ENCODE assay signal across 9 cellular contexts in genomic region chr19:12647490-12648071, GRCh38. TPM values are rescaled to one million over a fixed set of nuclear protein-coding genes. Genes with fewer than 3 reads are reported as not detected.
DNase-seq lines count a peak whose midpoint lies in the region; ATAC-seq and TF ChIP-seq lines count a peak whose summit lies in the region.
"Had no signal": no experiment of that assay in that cellular context is flagged by ENCODE, and none has a peak within 500 bp of the region (broad histone marks: within the 10 kb centered on the region; RNA-seq: fewer than 3 reads in every experiment).

No MANE protein-coding gene starts in this region.

- 12% methylated on average over 31 of the region's 31 CpGs for WGBS in right cardiac atrium

- no peak overlapping the region for H3K9ac ChIP-seq in MM.1S (ENCODE audit: low read length)

- no peak overlapping the region for H3K4me3 Mint-ChIP-seq in activated CD8-positive, alpha-beta memory T cell treated with anti-CD3 and anti-CD28 coated beads, Interleukin-2, amount 10 ng/mL, durations not matched to agents 7 days and 5 days
- no peak overlapping the region for H3K4me3 Mint-ChIP-seq in activated T-cell treated with anti-CD3 and anti-CD28 coated beads, Interleukin-2, amount 50 U/mL, for 4 hours
- no peak overlapping the region for H3K4me3 Mint-ChIP-seq in activated T-helper 1 cell treated with anti-CD3 and anti-CD28 coated beads, Interleukin-12 subunit alpha, Interleukin-12 subunit beta, Interleukin-2, Interleukin-4 antibody, amounts not matched to agents 30 ng/mL and 10 ng/mL and 1 ng/mL, durations not matched to agents 14 hours and 24 hours and 36 hours

- H3K36me3 ChIP-seq in MM.1S (replicated peaks; ENCODE audit: insufficient read depth, low read length), result no peaks in the 10 kb centered on the region
- peaks cover 6% of the 10 kb centered on the region for H3K36me3 ChIP-seq in effector memory CD4-positive, alpha-beta T cell (ENCODE audit: control insufficient read depth, insufficient read depth, low read length)

- H3K4me3 ChIP-seq in right cardiac atrium (ENCODE audit: low read length), result peak overlapping the region; percentile 36
- H3K4me3 ChIP-seq in MM.1S (ENCODE audit: low read length), result no peak overlapping the region
- H3K4me3 ChIP-seq in effector memory CD4-positive, alpha-beta T cell (ENCODE audit: insufficient read depth, low read depth, low read length, poor library complexity, severe bottlenecking), result no peak overlapping the region
- H3K4me3 ChIP-seq: SJCRH30 had no signal

- peaks cover 28% of the 10 kb centered on the region for H3K36me3 Mint-ChIP-seq in activated CD8-positive, alpha-beta memory T cell treated with anti-CD3 and anti-CD28 coated beads, Interleukin-2, amount 10 ng/mL, durations not matched to agents 7 days and 5 days
- peaks cover 11% of the 10 kb centered on the region for H3K36me3 Mint-ChIP-seq in activated T-cell treated with anti-CD3 and anti-CD28 coated beads, Interleukin-2, amount 50 U/mL, for 4 hours (ENCODE audit: insufficient read depth)
- H3K36me3 Mint-ChIP-seq in activated T-helper 1 cell treated with anti-CD3 and anti-CD28 coated beads, Interleukin-12 subunit alpha, Interleukin-12 subunit beta, Interleukin-2, Interleukin-4 antibody, amounts not matched to agents 30 ng/mL and 10 ng/mL and 1 ng/mL, durations not matched to agents 14 hours and 24 hours and 36 hours (ENCODE audit: low read depth), result peaks cover 29% of the 10 kb centered on the region

- DNase-seq in activated CD8-positive, alpha-beta memory T cell treated with anti-CD3 and anti-CD28 coated beads, Interleukin-2, amount 10 ng/mL, durations not matched to agents 7 days and 5 days, result no peak
- no peak for DNase-seq in activated CD8-positive, alpha-beta memory T cell treated with anti-CD3 and anti-CD28 coated beads, Interleukin-2, amount 50 U/mL, for 4 hours
- no peak for DNase-seq in activated T-cell treated with anti-CD3 and anti-CD28 coated beads, Interleukin-2, amount 50 U/mL, for 4 hours
- DNase-seq in right cardiac atrium, result peak; percentile 78 to 89 (median 83)
- DNase-seq in stimulated activated CD4-positive, alpha-beta T cell treated with anti-CD3 and anti-CD28 coated beads, Interleukin-15, amount 100 ng/mL, for 24 hours, result peak; percentile 54
- DNase-seq in MM.1S, result no peak
- no peak for DNase-seq in activated T-helper 1 cell treated with anti-CD3 and anti-CD28 coated beads, Interleukin-12 subunit alpha, Interleukin-12 subunit beta, Interleukin-2, Interleukin-4 antibody, amounts not matched to agents 30 ng/mL and 10 ng/mL and 1 ng/mL, durations not matched to agents 14 hours and 24 hours and 36 hours (ENCODE audit: low spot score)
- no peak for DNase-seq in effector memory CD4-positive, alpha-beta T cell

- H3K9me3 ChIP-seq in right cardiac atrium (ENCODE audit: control insufficient read depth, low read length) (no peaks in the 10 kb centered on the region), MM.1S (replicated peaks; ENCODE audit: insufficient read depth, low read length) (no peaks in the 10 kb centered on the region)
- H3K9me3 ChIP-seq in effector memory CD4-positive, alpha-beta T cell (ENCODE audit: control insufficient read depth, low read length), result no peaks in the 10 kb centered on the region

- no peak overlapping the region for H2AFZ ChIP-seq in MM.1S (ENCODE audit: low read length)

- H3K9me2 ChIP-seq in MM.1S (replicated peaks; ENCODE audit: insufficient read depth, low read length), result no peaks in the 10 kb centered on the region

- TF ChIP-seq CTCF in MM.1S (IDR thresholded peaks at IDR 0.05; ENCODE audit: low read length), result no peak

- H3K27ac ChIP-seq in right cardiac atrium (ENCODE audit: low read length) (no peak overlapping the region), MM.1S (ENCODE audit: low read length) (no peak overlapping the region)
- no peak overlapping the region for H3K27ac ChIP-seq in effector memory CD4-positive, alpha-beta T cell (ENCODE audit: insufficient read depth, low read length, poor library complexity, severe bottlenecking)
- H3K27ac ChIP-seq: SJCRH30 had no signal

- H4K20me1 ChIP-seq in MM.1S (ENCODE audit: insufficient read depth, low read length), result no peaks in the 10 kb centered on the region

- peak; percentile 71 for ATAC-seq in activated CD8-positive, alpha-beta memory T cell treated with anti-CD3 and anti-CD28 coated beads, Interleukin-2, amount 10 ng/mL, durations not matched to agents 7 days and 5 days
- peak; percentile 83 to 86 for ATAC-seq in activated T-cell treated with anti-CD3 and anti-CD28 coated beads, Interleukin-2, amount 50 U/mL, for 4 hours
- peak; percentile 87 to 95 for ATAC-seq in right cardiac atrium

- no peak overlapping the region for H3K27ac Mint-ChIP-seq in activated CD8-positive, alpha-beta memory T cell treated with anti-CD3 and anti-CD28 coated beads, Interleukin-2, amount 10 ng/mL, durations not matched to agents 7 days and 5 days
- H3K27ac Mint-ChIP-seq in activated T-helper 1 cell treated with anti-CD3 and anti-CD28 coated beads, Interleukin-12 subunit alpha, Interleukin-12 subunit beta, Interleukin-2, Interleukin-4 antibody, amounts not matched to agents 30 ng/mL and 10 ng/mL and 1 ng/mL, durations not matched to agents 14 hours and 24 hours and 36 hours, result no peak overlapping the region

- no peaks in the 10 kb centered on the region for H3K27me3 Mint-ChIP-seq in activated CD8-positive, alpha-beta memory T cell treated with anti-CD3 and anti-CD28 coated beads, Interleukin-2, amount 10 ng/mL, durations not matched to agents 7 days and 5 days
- no peaks in the 10 kb centered on the region for H3K27me3 Mint-ChIP-seq in activated T-cell treated with anti-CD3 and anti-CD28 coated beads, Interleukin-2, amount 50 U/mL, for 4 hours (ENCODE audit: low read depth)
- no peaks in the 10 kb centered on the region for H3K27me3 Mint-ChIP-seq in activated T-helper 1 cell treated with anti-CD3 and anti-CD28 coated beads, Interleukin-12 subunit alpha, Interleukin-12 subunit beta, Interleukin-2, Interleukin-4 antibody, amounts not matched to agents 30 ng/mL and 10 ng/mL and 1 ng/mL, durations not matched to agents 14 hours and 24 hours and 36 hours (ENCODE audit: insufficient read depth)

- H3K79me2 ChIP-seq in MM.1S (ENCODE audit: low read length), result no peaks in the 10 kb centered on the region

- H3K9me3 Mint-ChIP-seq in activated CD8-positive, alpha-beta memory T cell treated with anti-CD3 and anti-CD28 coated beads, Interleukin-2, amount 10 ng/mL, durations not matched to agents 7 days and 5 days (ENCODE audit: low read depth), result no peaks in the 10 kb centered on the region
- no peaks in the 10 kb centered on the region for H3K9me3 Mint-ChIP-seq in activated T-cell treated with anti-CD3 and anti-CD28 coated beads, Interleukin-2, amount 50 U/mL, for 4 hours
- H3K9me3 Mint-ChIP-seq in activated T-helper 1 cell treated with anti-CD3 and anti-CD28 coated beads, Interleukin-12 subunit alpha, Interleukin-12 subunit beta, Interleukin-2, Interleukin-4 antibody, amounts not matched to agents 30 ng/mL and 10 ng/mL and 1 ng/mL, durations not matched to agents 14 hours and 24 hours and 36 hours, result no peaks in the 10 kb centered on the region

- H3K4me1 Mint-ChIP-seq in activated CD8-positive, alpha-beta memory T cell treated with anti-CD3 and anti-CD28 coated beads, Interleukin-2, amount 10 ng/mL, durations not matched to agents 7 days and 5 days, result peaks cover 2% of the 10 kb centered on the region
- H3K4me1 Mint-ChIP-seq in activated T-cell treated with anti-CD3 and anti-CD28 coated beads, Interleukin-2, amount 50 U/mL, for 4 hours (ENCODE audit: low read depth), result no peaks in the 10 kb centered on the region
- H3K4me1 Mint-ChIP-seq in activated T-helper 1 cell treated with anti-CD3 and anti-CD28 coated beads, Interleukin-12 subunit alpha, Interleukin-12 subunit beta, Interleukin-2, Interleukin-4 antibody, amounts not matched to agents 30 ng/mL and 10 ng/mL and 1 ng/mL, durations not matched to agents 14 hours and 24 hours and 36 hours (ENCODE audit: low read depth), result no peaks in the 10 kb centered on the region

- H3K27me3 ChIP-seq in right cardiac atrium (ENCODE audit: control insufficient read depth, insufficient read depth) (no peaks in the 10 kb centered on the region), MM.1S (replicated peaks; ENCODE audit: insufficient read depth, low read length) (no peaks in the 10 kb centered on the region)
- no peaks in the 10 kb centered on the region for H3K27me3 ChIP-seq in effector memory CD4-positive, alpha-beta T cell (replicated peaks; ENCODE audit: control insufficient read depth, insufficient read depth, low read length, poor library complexity, severe bottlenecking)
- H3K27me3 ChIP-seq: SJCRH30 had no signal

- H3K4me1 ChIP-seq in right cardiac atrium (ENCODE audit: control insufficient read depth, insufficient read depth, low read length), result peaks cover 4% of the 10 kb centered on the region
- H3K4me1 ChIP-seq in MM.1S (ENCODE audit: low read length), result no peaks in the 10 kb centered on the region
- no peaks in the 10 kb centered on the region for H3K4me1 ChIP-seq in effector memory CD4-positive, alpha-beta T cell (ENCODE audit: control insufficient read depth, insufficient read depth, low read length, poor library complexity, severe bottlenecking)
- H3K4me1 ChIP-seq: SJCRH30 had no signal

- no peaks in the 10 kb centered on the region for H3F3A ChIP-seq in MM.1S (ENCODE audit: insufficient read depth, low read length)

- intact Hi-C loops in right cardiac atrium (cut with DNase I), result no loop called here
- intact Hi-C loops in activated T-helper 1 cell treated with anti-CD3 and anti-CD28 coated beads, Interleukin-12 subunit alpha, Interleukin-12 subunit beta, Interleukin-2, Interleukin-4 antibody, amounts not matched to agents 30 ng/mL and 10 ng/mL and 1 ng/mL, durations not matched to agents 14 hours and 24 hours and 36 hours (cut with micrococcal nuclease), result loop anchor here (1.0 kb wide), 1 partner anchor 19 kb away; the partner anchor contains the start of genes MAN2B1 and WDR83

- CTCF ChIA-PET in activated CD8-positive, alpha-beta memory T cell treated with anti-CD3 and anti-CD28 coated beads, Interleukin-2, amount 10 ng/mL, durations not matched to agents 7 days and 5 days (lab: Charles Lee), result interaction anchor here (0.8 kb wide), 1 partner anchor 12 kb away, joined by 3 read pairs; no protein-coding TSS in a partner anchor

- H3K4me2 ChIP-seq in MM.1S (ENCODE audit: low read depth, low read length), result no peak overlapping the region

RNA-seq across cellular contexts. Expression of gene MAN2B1, which starts 19.0 kb away (rescaled TPM):
- 100 to 1,000 TPM; 102 to 118 TPM for total RNA-seq in activated CD8-positive, alpha-beta memory T cell treated with anti-CD3 and anti-CD28 coated beads, Interleukin-2, amount 10 ng/mL, durations not matched to agents 7 days and 5 days
- total RNA-seq in activated T-cell treated with anti-CD3 and anti-CD28 coated beads, Interleukin-2, amount 50 U/mL, for 4 hours, result 100 to 1,000 TPM in 2 of 3 donors, 10 to 100 TPM in 1; 97.3 to 131 (median 127) TPM
- total RNA-seq in right cardiac atrium, result 10 to 100 TPM; 32.7 to 52.6 (median 42.1) TPM
- polyA plus RNA-seq in right cardiac atrium, result 19.8 TPM
- total RNA-seq in activated T-helper 1 cell treated with anti-CD3 and anti-CD28 coated beads, Interleukin-12 subunit alpha, Interleukin-12 subunit beta, Interleukin-2, Interleukin-4 antibody, amounts not matched to agents 30 ng/mL and 10 ng/mL and 1 ng/mL, durations not matched to agents 14 hours and 24 hours and 36 hours, result 132 and 143 TPM in 2 replicates

RNA-seq across cellular contexts. Expression of gene WDR83, which starts 19.0 kb away (rescaled TPM):
- 10 to 100 TPM; 21.4 to 22.0 TPM for total RNA-seq in activated CD8-positive, alpha-beta memory T cell treated with anti-CD3 and anti-CD28 coated beads, Interleukin-2, amount 10 ng/mL, durations not matched to agents 7 days and 5 days
- total RNA-seq in activated T-cell treated with anti-CD3 and anti-CD28 coated beads, Interleukin-2, amount 50 U/mL, for 4 hours, result 10 to 100 TPM; 27.8 to 29.6 (median 28.3) TPM
- total RNA-seq in right cardiac atrium, result 10 to 100 TPM in 1 of 4 donors, 1 to 10 TPM in 3; 6.3 to 10.5 (median 8.1) TPM
- 10.0 TPM for polyA plus RNA-seq in right cardiac atrium
- 25.6 and 27.1 TPM in 2 replicates for total RNA-seq in activated T-helper 1 cell treated with anti-CD3 and anti-CD28 coated beads, Interleukin-12 subunit alpha, Interleukin-12 subunit beta, Interleukin-2, Interleukin-4 antibody, amounts not matched to agents 30 ng/mL and 10 ng/mL and 1 ng/mL, durations not matched to agents 14 hours and 24 hours and 36 hours

RNA-seq across cellular contexts. Expression of gene DHPS, which starts 34.1 kb away (rescaled TPM):
- 100 to 1,000 TPM; 106 to 111 TPM for total RNA-seq in activated CD8-positive, alpha-beta memory T cell treated with anti-CD3 and anti-CD28 coated beads, Interleukin-2, amount 10 ng/mL, durations not matched to agents 7 days and 5 days
- total RNA-seq in activated T-cell treated with anti-CD3 and anti-CD28 coated beads, Interleukin-2, amount 50 U/mL, for 4 hours, result 100 to 1,000 TPM; 129 to 137 (median 132) TPM
- total RNA-seq in right cardiac atrium, result 10 to 100 TPM; 40.8 to 52.0 (median 49.7) TPM
- 49.4 TPM for polyA plus RNA-seq in right cardiac atrium
- 144 and 147 TPM in 2 replicates for total RNA-seq in activated T-helper 1 cell treated with anti-CD3 and anti-CD28 coated beads, Interleukin-12 subunit alpha, Interleukin-12 subunit beta, Interleukin-2, Interleukin-4 antibody, amounts not matched to agents 30 ng/mL and 10 ng/mL and 1 ng/mL, durations not matched to agents 14 hours and 24 hours and 36 hours

RNA-seq across cellular contexts. Expression of gene ZNF791, which starts 36.9 kb away (rescaled TPM):
- total RNA-seq in activated CD8-positive, alpha-beta memory T cell treated with anti-CD3 and anti-CD28 coated beads, Interleukin-2, amount 10 ng/mL, durations not matched to agents 7 days and 5 days, result 10 to 100 TPM; 30.0 to 41.5 TPM
- total RNA-seq in activated T-cell treated with anti-CD3 and anti-CD28 coated beads, Interleukin-2, amount 50 U/mL, for 4 hours, result 10 to 100 TPM; 13.3 to 19.5 (median 13.8) TPM
- total RNA-seq in right cardiac atrium, result 10 to 100 TPM; 19.8 to 26.7 (median 20.9) TPM
- polyA plus RNA-seq in right cardiac atrium, result 6.8 TPM
- total RNA-seq in activated T-helper 1 cell treated with anti-CD3 and anti-CD28 coated beads, Interleukin-12 subunit alpha, Interleukin-12 subunit beta, Interleukin-2, Interleukin-4 antibody, amounts not matched to agents 30 ng/mL and 10 ng/mL and 1 ng/mL, durations not matched to agents 14 hours and 24 hours and 36 hours, result 23.5 and 29.0 TPM in 2 replicates

RNA-seq across cellular contexts. Expression of gene ZNF490, which starts 37.0 kb away (rescaled TPM):
- 10 to 100 TPM; 14.0 to 14.7 TPM for total RNA-seq in activated CD8-positive, alpha-beta memory T cell treated with anti-CD3 and anti-CD28 coated beads, Interleukin-2, amount 10 ng/mL, durations not matched to agents 7 days and 5 days
- 1 to 10 TPM; 7.2 to 7.8 (median 7.5) TPM for total RNA-seq in activated T-cell treated with anti-CD3 and anti-CD28 coated beads, Interleukin-2, amount 50 U/mL, for 4 hours
- 1 to 10 TPM; 4.9 to 7.1 (median 6.0) TPM for total RNA-seq in right cardiac atrium
- 0.86 TPM for polyA plus RNA-seq in right cardiac atrium
- 9.2 and 9.4 TPM in 2 replicates for total RNA-seq in activated T-helper 1 cell treated with anti-CD3 and anti-CD28 coated beads, Interleukin-12 subunit alpha, Interleukin-12 subunit beta, Interleukin-2, Interleukin-4 antibody, amounts not matched to agents 30 ng/mL and 10 ng/mL and 1 ng/mL, durations not matched to agents 14 hours and 24 hours and 36 hours

Comparison
In these comparisons a context has a peak if more than half of its experiments do, and no peak if none do; other contexts are left out.
1. DNase-seq: peak in right cardiac atrium (3 of 3) and stimulated activated CD4-positive, alpha-beta T cell treated with anti-CD3 and anti-CD28 coated beads, Interleukin-15, amount 100 ng/mL, for 24 hours (single experiment); none in activated CD8-positive, alpha-beta memory T cell treated with anti-CD3 and anti-CD28 coated beads, Interleukin-2, amount 10 ng/mL, durations not matched to agents 7 days and 5 days (single experiment), activated CD8-positive, alpha-beta memory T cell treated with anti-CD3 and anti-CD28 coated beads, Interleukin-2, amount 50 U/mL, for 4 hours (single experiment), activated T-cell treated with anti-CD3 and anti-CD28 coated beads, Interleukin-2, amount 50 U/mL, for 4 hours (single experiment), MM.1S (single experiment), activated T-helper 1 cell treated with anti-CD3 and anti-CD28 coated beads, Interleukin-12 subunit alpha, Interleukin-12 subunit beta, Interleukin-2, Interleukin-4 antibody, amounts not matched to agents 30 ng/mL and 10 ng/mL and 1 ng/mL, durations not matched to agents 14 hours and 24 hours and 36 hours (single experiment) and effector memory CD4-positive, alpha-beta T cell (0 of 3).
2. Peak in every context shown above with its lines, with median percentiles within 50 percentile points of each other: ATAC-seq.